ENCODE assay signal across 21 cellular contexts in genomic region chr16:78325532-78325931, GRCh38.
"Had no signal": no experiment of that assay in that cellular context is flagged by ENCODE, and none has a peak within 500 bp of the region (broad histone marks: within the 10 kb centered on the region; RNA-seq: fewer than 3 reads in every experiment).

No MANE protein-coding gene starts in this region.

- DNase-seq: activated CD4-positive, alpha-beta T cell treated with anti-CD3 and anti-CD28 coated beads for 36 hours; activated CD4-positive, alpha-beta T cell treated with anti-CD3 and anti-CD28 coated beads, Interleukin-2, amount 50 U/mL, for 48 hours; activated gamma-delta T cell treated with Interleukin-2 at 50 U/mL for 16 hours; activated T-cell treated with anti-CD3 and anti-CD28 coated beads for 4 hours; adrenal gland; foreskin melanocyte; hypothalamus; left lung; mucosa of descending colon; naive B cell; pancreas; spleen; stimulated activated naive CD4-positive, alpha-beta T cell; tibial artery; WERI-Rb-1 had no signal

- H3K9me3 Mint-ChIP-seq: activated naive CD4-positive, alpha-beta T cell treated with anti-CD3 and anti-CD28 coated beads, Interleukin-2, amount 50 U/mL, for 72 hours; activated T-helper 1 cell treated with anti-CD3 and anti-CD28 coated beads, Interleukin-12 subunit alpha, Interleukin-12 subunit beta, Interleukin-2, Interleukin-4 antibody, amounts not matched to agents 30 ng/mL and 10 ng/mL and 1 ng/mL, durations not matched to agents 14 hours and 24 hours and 36 hours; dendritic cell treated with granulocyte-macrophage colony-stimulating factor and Interleukin-4, amounts not matched to agents 40 ng/mL and 50 ng/mL, for 4 days; naive B cell had no signal

- H3K4me1 Mint-ChIP-seq: activated CD4-positive, alpha-beta T cell treated with anti-CD3 and anti-CD28 coated beads for 36 hours; naive B cell had no signal

- H3K27ac Mint-ChIP-seq: activated CD4-positive, alpha-beta T cell treated with anti-CD3 and anti-CD28 coated beads for 36 hours; activated naive CD4-positive, alpha-beta T cell treated with anti-CD3 and anti-CD28 coated beads, Interleukin-2, amount 50 U/mL, for 72 hours; activated T-helper 1 cell treated with anti-CD3 and anti-CD28 coated beads, Interleukin-12 subunit alpha, Interleukin-12 subunit beta, Interleukin-2, Interleukin-4 antibody, amounts not matched to agents 30 ng/mL and 10 ng/mL and 1 ng/mL, durations not matched to agents 14 hours and 24 hours and 36 hours; dendritic cell treated with granulocyte-macrophage colony-stimulating factor and Interleukin-4, amounts not matched to agents 40 ng/mL and 50 ng/mL, for 4 days had no signal

- FAIRE-seq: astrocyte, keratinocyte, pancreas had no signal

- H3K4me3 ChIP-seq: adrenal gland, breast epithelium, left lung, mucosa of descending colon, pancreas, spleen, tibial artery had no signal

- ATAC-seq: activated CD4-positive, alpha-beta T cell treated with anti-CD3 and anti-CD28 coated beads for 36 hours; activated naive CD4-positive, alpha-beta T cell treated with anti-CD3 and anti-CD28 coated beads, Interleukin-2, amount 50 U/mL, for 72 hours; left lung; mucosa of descending colon; pancreas had no signal

- H3K4me3 Mint-ChIP-seq: activated CD4-positive, alpha-beta T cell treated with anti-CD3 and anti-CD28 coated beads for 36 hours; activated T-helper 1 cell treated with anti-CD3 and anti-CD28 coated beads, Interleukin-12 subunit alpha, Interleukin-12 subunit beta, Interleukin-2, Interleukin-4 antibody, amounts not matched to agents 30 ng/mL and 10 ng/mL and 1 ng/mL, durations not matched to agents 14 hours and 24 hours and 36 hours; dendritic cell treated with granulocyte-macrophage colony-stimulating factor and Interleukin-4, amounts not matched to agents 40 ng/mL and 50 ng/mL, for 4 days; naive B cell had no signal

- H3K27me3 ChIP-seq: adrenal gland, breast epithelium, left lung, pancreas, spleen, tibial artery had no signal

- H3K9me3 ChIP-seq: adrenal gland, breast epithelium, left lung, mucosa of descending colon, pancreas, spleen, tibial artery had no signal

- H3K36me3 Mint-ChIP-seq: naive B cell had no signal

- H3K4me1 ChIP-seq: adrenal gland, breast epithelium, left lung, pancreas, spleen had no signal

- H3K27me3 Mint-ChIP-seq: activated CD4-positive, alpha-beta T cell treated with anti-CD3 and anti-CD28 coated beads for 36 hours; dendritic cell treated with granulocyte-macrophage colony-stimulating factor and Interleukin-4, amounts not matched to agents 40 ng/mL and 50 ng/mL, for 4 days; naive B cell had no signal

- H3K36me3 ChIP-seq: adrenal gland, breast epithelium, left lung, pancreas, spleen, tibial artery, WERI-Rb-1 had no signal

- H3K27ac ChIP-seq: adrenal gland, breast epithelium, left lung, pancreas, spleen, tibial artery, WERI-Rb-1 had no signal
